8 cellular contexts compared by ENCODE assay signal in genomic region chr14:23078692-23079116, GRCh38. TPM values are rescaled to one million over a fixed set of nuclear protein-coding genes. Genes with fewer than 3 reads are reported as not detected.
DNase-seq lines count a peak whose midpoint lies in the region; ATAC-seq and TF ChIP-seq lines count a peak whose summit lies in the region.

No MANE protein-coding gene starts in this region.

- no peak overlapping the region for H3K4me3 Mint-ChIP-seq in natural killer cell treated with Interleukin-12 subunit alpha and Interleukin-12 subunit beta and Interleukin-15 and Interleukin-18, amount 100 ng/mL, for 72 hours
- H3K4me3 Mint-ChIP-seq in endothelial cell (ENCODE audit: unreplicated experiment), result no peak overlapping the region

- no peaks in the 10 kb centered on the region for H3K9me3 Mint-ChIP-seq in natural killer cell treated with Interleukin-12 subunit alpha and Interleukin-12 subunit beta and Interleukin-15 and Interleukin-18, amount 100 ng/mL, for 72 hours
- no peaks in the 10 kb centered on the region for H3K9me3 Mint-ChIP-seq in endothelial cell (ENCODE audit: unreplicated experiment)

- in situ Hi-C loops in G401 (cut with HindIII; ENCODE audit: low sequenced_read_pairs), result no loop called here

- H3K27me3 Mint-ChIP-seq in natural killer cell treated with Interleukin-12 subunit alpha and Interleukin-12 subunit beta and Interleukin-15 and Interleukin-18, amount 100 ng/mL, for 72 hours, result no peaks in the 10 kb centered on the region
- peaks cover 2% of the 10 kb centered on the region for H3K27me3 Mint-ChIP-seq in endothelial cell (ENCODE audit: unreplicated experiment)

- DNase-seq in AG08396 (ENCODE audit: low spot score), result peak; percentile 83
- peak; percentile 78 for DNase-seq in NCI-H460 (ENCODE audit: extremely low read depth, low read depth)
- peak; percentile 98 for DNase-seq in fibroblast of gingiva (ENCODE audit: low read depth)
- no peak for DNase-seq in natural killer cell treated with Interleukin-12 subunit alpha and Interleukin-12 subunit beta and Interleukin-15 and Interleukin-18, amount 100 ng/mL, for 72 hours (ENCODE audit: low spot score)
- no peak for DNase-seq in endothelial cell (ENCODE audit: low spot score)
- DNase-seq in G401 (ENCODE audit: low spot score), result no peak

- H3K4me1 Mint-ChIP-seq in natural killer cell treated with Interleukin-12 subunit alpha and Interleukin-12 subunit beta and Interleukin-15 and Interleukin-18, amount 100 ng/mL, for 72 hours (ENCODE audit: low read depth in 2 of 2), result peaks cover 0 to 2% of the 10 kb centered on the region in 2 donors
- H3K4me1 Mint-ChIP-seq in endothelial cell (ENCODE audit: unreplicated experiment), result no peaks in the 10 kb centered on the region

- peaks cover 18% of the 10 kb centered on the region for H3K36me3 Mint-ChIP-seq in natural killer cell treated with Interleukin-12 subunit alpha and Interleukin-12 subunit beta and Interleukin-15 and Interleukin-18, amount 100 ng/mL, for 72 hours
- H3K36me3 Mint-ChIP-seq in endothelial cell (ENCODE audit: low read depth, unreplicated experiment), result peaks cover 29% of the 10 kb centered on the region

- ATAC-seq in natural killer cell treated with Interleukin-12 subunit alpha and Interleukin-12 subunit beta and Interleukin-15 and Interleukin-18, amount 100 ng/mL, for 72 hours, result peak; percentile 20 to 68
- ATAC-seq in HG02588 (IDR thresholded peaks at IDR 0.05; ENCODE audit: unreplicated experiment) (no peak), GM21381 (IDR thresholded peaks at IDR 0.05; ENCODE audit: unreplicated experiment) (no peak)

- peak overlapping the region in 1 of 2 donors; percentile 42 for H3K27ac Mint-ChIP-seq in natural killer cell treated with Interleukin-12 subunit alpha and Interleukin-12 subunit beta and Interleukin-15 and Interleukin-18, amount 100 ng/mL, for 72 hours
- H3K27ac Mint-ChIP-seq in endothelial cell (ENCODE audit: unreplicated experiment), result no peak overlapping the region

- no peak for TF ChIP-seq CTCF in endothelial cell (IDR thresholded peaks at IDR 0.05; ENCODE audit: unreplicated experiment)

RNA-seq across cellular contexts. Expression of gene ACIN1, which starts 16.2 kb away (rescaled TPM):
- 73.8 and 92.9 TPM in 2 replicates for total RNA-seq in NCI-H460 (2014; rRNA removed; shearing (Covaris generic))
- polyA plus RNA-seq in NCI-H460 (2014; cell fraction: nucleus; rRNA removed), result 221 and 271 TPM in 2 replicates
- 100 to 1,000 TPM; 186 to 250 TPM for total RNA-seq in natural killer cell treated with Interleukin-12 subunit alpha and Interleukin-12 subunit beta and Interleukin-15 and Interleukin-18, amount 100 ng/mL, for 72 hours
- total RNA-seq in endothelial cell (ENCODE audit: unreplicated experiment), result 226 TPM
- total RNA-seq in G401 (2014; rRNA removed; shearing (Covaris generic)), result 80.3 and 95.3 TPM in 2 replicates

RNA-seq across cellular contexts. Expression of gene C14orf119, which starts 16.6 kb away (rescaled TPM):
- total RNA-seq in NCI-H460 (2014; rRNA removed; shearing (Covaris generic)), result 41.5 and 45.7 TPM in 2 replicates
- polyA plus RNA-seq in NCI-H460 (2014; cell fraction: nucleus; rRNA removed), result 17.8 and 38.9 TPM in 2 replicates
- total RNA-seq in natural killer cell treated with Interleukin-12 subunit alpha and Interleukin-12 subunit beta and Interleukin-15 and Interleukin-18, amount 100 ng/mL, for 72 hours, result 10 to 100 TPM; 41.2 to 55.2 TPM
- 55.2 TPM for total RNA-seq in endothelial cell (ENCODE audit: unreplicated experiment)
- total RNA-seq in G401 (2014; rRNA removed; shearing (Covaris generic)), result 53.7 and 55.2 TPM in 2 replicates

RNA-seq across cellular contexts. Expression of gene CDH24, which starts 21.4 kb away (rescaled TPM):
- total RNA-seq in NCI-H460 (2014; rRNA removed; shearing (Covaris generic)), result 4.4 and 4.6 TPM in 2 replicates
- 63.7 and 67.3 TPM in 2 replicates for polyA plus RNA-seq in NCI-H460 (2014; cell fraction: nucleus; rRNA removed)
- 1 to 10 TPM in 1 of 2 donors, under 1 TPM in 1; 0.73 to 1.0 TPM for total RNA-seq in natural killer cell treated with Interleukin-12 subunit alpha and Interleukin-12 subunit beta and Interleukin-15 and Interleukin-18, amount 100 ng/mL, for 72 hours
- total RNA-seq in endothelial cell (ENCODE audit: unreplicated experiment), result 13.6 TPM
- 8.7 and 10.9 TPM in 2 replicates for total RNA-seq in G401 (2014; rRNA removed; shearing (Covaris generic))

RNA-seq across cellular contexts. Expression of gene CIROP, which starts 26.1 kb away (rescaled TPM):
- not detected in 2 replicates for total RNA-seq in NCI-H460 (2014; rRNA removed; shearing (Covaris generic))
- polyA plus RNA-seq in NCI-H460 (2014; cell fraction: nucleus; rRNA removed), result not detected in 2 replicates
- total RNA-seq in natural killer cell treated with Interleukin-12 subunit alpha and Interleukin-12 subunit beta and Interleukin-15 and Interleukin-18, amount 100 ng/mL, for 72 hours, result not detected
- total RNA-seq in endothelial cell (ENCODE audit: unreplicated experiment), result not detected
- not detected in 2 replicates for total RNA-seq in G401 (2014; rRNA removed; shearing (Covaris generic))

RNA-seq across cellular contexts. Expression of gene PSMB11, which starts 36.7 kb away (rescaled TPM):
- total RNA-seq in NCI-H460 (2014; rRNA removed; shearing (Covaris generic)), result not detected in 2 replicates
- polyA plus RNA-seq in NCI-H460 (2014; cell fraction: nucleus; rRNA removed), result not detected in 2 replicates
- total RNA-seq in natural killer cell treated with Interleukin-12 subunit alpha and Interleukin-12 subunit beta and Interleukin-15 and Interleukin-18, amount 100 ng/mL, for 72 hours, result not detected
- total RNA-seq in endothelial cell (ENCODE audit: unreplicated experiment), result not detected
- total RNA-seq in G401 (2014; rRNA removed; shearing (Covaris generic)), result not detected in 2 replicates

Comparison
In these comparisons a context has a peak if more than half of its experiments do, and no peak if none do; other contexts are left out.
1. DNase-seq: peak in AG08396 (single experiment), NCI-H460 (single experiment) and fibroblast of gingiva (single experiment); none in natural killer cell treated with Interleukin-12 subunit alpha and Interleukin-12 subunit beta and Interleukin-15 and Interleukin-18, amount 100 ng/mL, for 72 hours (single experiment), endothelial cell (single experiment) and G401 (single experiment).
2. ATAC-seq: peak in natural killer cell treated with Interleukin-12 subunit alpha and Interleukin-12 subunit beta and Interleukin-15 and Interleukin-18, amount 100 ng/mL, for 72 hours (2 of 2); none in HG02588 (single experiment) and GM21381 (single experiment).